In genomic region chr2:134405641-134406081, GRCh38 we compare ENCODE assay signal across 17 cellular contexts.
A peak's percentile ranks its signal among the peaks of the same experiment; 100 is the strongest.
DNase-seq lines count a peak whose midpoint lies in the region; ATAC-seq and TF ChIP-seq lines count a peak whose summit lies in the region.
"Had no signal": no experiment of that assay in that cellular context is flagged by ENCODE, and none has a peak within 500 bp of the region (broad histone marks: within the 10 kb centered on the region; RNA-seq: fewer than 3 reads in every experiment).

No MANE protein-coding gene starts in this region.

- POLR2A ChIA-PET in SK-N-SH (lab: Yijun Ruan, JAX), result no interaction called here

- no peaks in the 10 kb centered on the region for H3K9me2 ChIP-seq in SK-N-SH

- H3K4me2 ChIP-seq in SK-N-SH, result peak overlapping the region; percentile 50
- no peak overlapping the region for H3K4me2 ChIP-seq in smooth muscle cell

- no peaks in the 10 kb centered on the region for H3K79me2 ChIP-seq in SK-N-SH (ENCODE audit: insufficient read depth)
- H3K79me2 ChIP-seq in smooth muscle cell (ENCODE audit: low read depth), result no peaks in the 10 kb centered on the region
- H3K79me2 ChIP-seq: parathyroid adenoma had no signal

- DNase-seq in HCEC 1CT (peak; percentile 66), SK-N-SH (no peak), fibroblast of mammary gland (ENCODE audit: low read depth) (peak; percentile 90), smooth muscle cell (lab: John Stamatoyannopoulos, UW; ENCODE audit: unreplicated experiment) (no peak), mucosa of descending colon (no peak), CD1c-positive myeloid dendritic cell (ENCODE audit: extremely low spot score) (no peak)
- DNase-seq: activated naive CD8-positive, alpha-beta T cell treated with anti-CD3 and anti-CD28 coated beads, Interleukin-2, amount 10 ng/mL, durations not matched to agents 7 days and 5 days; activated T-cell treated with anti-CD3 and anti-CD28 coated beads, Interleukin-2, amount 50 U/mL, for 1 hour; CD8-positive, alpha-beta memory T cell; heart right ventricle; left cardiac atrium; NCI-H2029; stimulated activated CD4-positive, alpha-beta T cell treated with anti-CD3 and anti-CD28 coated beads, Interleukin-15, amount 100 ng/mL, for 24 hours; substantia nigra had no signal

- H3F3A ChIP-seq in SK-N-SH (replicated peaks; ENCODE audit: insufficient read depth) (peaks cover 11% of the 10 kb centered on the region), smooth muscle cell (ENCODE audit: low read depth) (peaks cover 7% of the 10 kb centered on the region)

- TF ChIP-seq EP300 in SK-N-SH (IDR thresholded peaks at IDR 0.05; ENCODE audit: borderline replicate concordance in 1 of 2, low read depth in 1 of 2, low read length in 1 of 2), result no peak; a peak in 1 of 4 replicates

- H3K4me1 ChIP-seq in SK-N-SH (ENCODE audit: control insufficient read depth in 1 of 2, insufficient read depth in 2 of 2, low read depth in 1 of 2, low read length in 1 of 2) (peaks cover 38 to 40% of the 10 kb centered on the region in 2 experiments), smooth muscle cell (ENCODE audit: low read depth) (peaks cover 4% of the 10 kb centered on the region), mucosa of descending colon (ENCODE audit: low read depth) (no peaks in the 10 kb centered on the region)
- H3K4me1 ChIP-seq: parathyroid adenoma had no signal

- H3K4me3 ChIP-seq in SK-N-SH (ENCODE audit: low read depth in 2 of 2, low read length in 1 of 2), result no peak overlapping the region
- H3K4me3 ChIP-seq in fibroblast of mammary gland (ENCODE audit: control insufficient read depth, low read depth, low read length), result no peak overlapping the region
- no peak overlapping the region for H3K4me3 ChIP-seq in smooth muscle cell
- no peak overlapping the region for H3K4me3 ChIP-seq in mucosa of descending colon
- H3K4me3 ChIP-seq: heart right ventricle had no signal

- CTCF ChIA-PET in SK-N-SH (lab: Yijun Ruan, JAX), result interaction anchor here (1.6 to 2.5 kb wide), 2 partner anchors 31 to 519 kb away, joined by 3 to 7 read pairs; no protein-coding TSS in a partner anchor

- H3K9ac ChIP-seq in SK-N-SH (no peak overlapping the region), smooth muscle cell (ENCODE audit: low read depth) (no peak overlapping the region)
- H3K9ac ChIP-seq: parathyroid adenoma had no signal

- intact Hi-C loops in mucosa of descending colon (cut with DNase I, micrococcal nuclease), result no loop called here

- TF ChIP-seq RAD21 in SK-N-SH (IDR thresholded peaks at IDR 0.05; ENCODE audit: low read length), result no peak

- no peak for ATAC-seq in mucosa of descending colon
- no peak for ATAC-seq in HG02642 (IDR thresholded peaks at IDR 0.05; ENCODE audit: poor library complexity, unreplicated experiment)
- ATAC-seq: heart right ventricle, left cardiac atrium, Right ventricle myocardium inferior had no signal

- H3K27me3 ChIP-seq in SK-N-SH (ENCODE audit: insufficient read depth), result no peaks in the 10 kb centered on the region
- no peaks in the 10 kb centered on the region for H3K27me3 ChIP-seq in smooth muscle cell (ENCODE audit: low read depth)
- H3K27me3 ChIP-seq: heart right ventricle had no signal

- H3K27ac ChIP-seq in SK-N-SH (ENCODE audit: low read depth in 2 of 2, low read length in 1 of 2) (peak overlapping the region in 1 of 2 experiments; percentile 40; a peak in 2 of 4 replicates), smooth muscle cell (ENCODE audit: low read depth) (peak overlapping the region; percentile 52)
- H3K27ac ChIP-seq: heart right ventricle, parathyroid adenoma had no signal

- WGBS in SK-N-SH (ENCODE audit: low lambda C conversion rate), result 72% methylated on average over 2 of the region's 2 CpGs
- 61% methylated on average over 2 of the region's 2 CpGs for WGBS in smooth muscle cell (ENCODE audit: low lambda C conversion rate)

- no peaks in the 10 kb centered on the region for H4K20me1 ChIP-seq in SK-N-SH (ENCODE audit: insufficient read depth)
- no peaks in the 10 kb centered on the region for H4K20me1 ChIP-seq in smooth muscle cell (ENCODE audit: low read depth)

- TF ChIP-seq CTCF in SK-N-SH (IDR thresholded peaks at IDR 0.05) (no peak), fibroblast of mammary gland (conservative IDR thresholded peaks at IDR 0.05; ENCODE audit: control insufficient read depth, insufficient read depth, low read depth, low read length) (no peak), smooth muscle cell (IDR thresholded peaks at IDR 0.05; ENCODE audit: borderline replicate concordance, insufficient read depth, poor library complexity, severe bottlenecking) (no peak), mucosa of descending colon (IDR thresholded peaks at IDR 0.05) (no peak)

- no peaks in the 10 kb centered on the region for H3K9me3 ChIP-seq in SK-N-SH
- H3K9me3 ChIP-seq in smooth muscle cell (replicated peaks; ENCODE audit: low read depth), result no peaks in the 10 kb centered on the region
- H3K9me3 ChIP-seq in mucosa of descending colon, result no peaks in the 10 kb centered on the region
- H3K9me3 ChIP-seq: heart right ventricle had no signal

- H2AFZ ChIP-seq in SK-N-SH (ENCODE audit: low read depth), result peak overlapping the region; percentile 44; the same call in 1 of the 2 replicates
- no peak overlapping the region for H2AFZ ChIP-seq in smooth muscle cell (ENCODE audit: low read depth)
- H2AFZ ChIP-seq: parathyroid adenoma had no signal

- H3K36me3 ChIP-seq in SK-N-SH (replicated peaks in 1 of 2; ENCODE audit: control insufficient read depth in 1 of 2, insufficient read depth in 2 of 2, low read length in 1 of 2) (peaks cover 0 to 10% of the 10 kb centered on the region in 2 experiments), smooth muscle cell (ENCODE audit: low read depth) (no peaks in the 10 kb centered on the region), mucosa of descending colon (ENCODE audit: low read depth) (no peaks in the 10 kb centered on the region)

TF ChIP-seq in SK-N-SH, 30 proteins besides CTCF, POLR2A, EP300 and RAD21:
- TF ChIP-seq JUND (IDR thresholded peaks at IDR 0.05), result peak; percentile 39
- TF ChIP-seq FOXJ3 (CRISPR knock-in tag; IDR thresholded peaks at IDR 0.05), result no peak
- TF ChIP-seq, protein P1, sequence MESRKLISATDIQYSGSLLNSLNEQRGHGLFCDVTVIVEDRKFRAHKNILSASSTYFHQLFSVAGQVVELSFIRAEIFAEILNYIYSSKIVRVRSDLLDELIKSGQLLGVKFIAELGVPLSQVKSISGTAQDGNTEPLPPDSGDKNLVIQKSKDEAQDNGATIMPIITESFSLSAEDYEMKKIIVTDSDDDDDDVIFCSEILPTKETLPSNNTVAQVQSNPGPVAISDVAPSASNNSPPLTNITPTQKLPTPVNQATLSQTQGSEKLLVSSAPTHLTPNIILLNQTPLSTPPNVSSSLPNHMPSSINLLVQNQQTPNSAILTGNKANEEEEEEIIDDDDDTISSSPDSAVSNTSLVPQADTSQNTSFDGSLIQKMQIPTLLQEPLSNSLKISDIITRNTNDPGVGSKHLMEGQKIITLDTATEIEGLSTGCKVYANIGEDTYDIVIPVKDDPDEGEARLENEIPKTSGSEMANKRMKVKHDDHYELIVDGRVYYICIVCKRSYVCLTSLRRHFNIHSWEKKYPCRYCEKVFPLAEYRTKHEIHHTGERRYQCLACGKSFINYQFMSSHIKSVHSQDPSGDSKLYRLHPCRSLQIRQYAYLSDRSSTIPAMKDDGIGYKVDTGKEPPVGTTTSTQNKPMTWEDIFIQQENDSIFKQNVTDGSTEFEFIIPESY (IDR thresholded peaks at IDR 0.05; ENCODE audit: borderline replicate concordance, low read depth), result no peak
- 0 out of 2 replicates have a peak, but pooled peaks have one; percentile 35 for TF ChIP-seq TCF12 (IDR thresholded peaks at IDR 0.05)
- TF ChIP-seq MAX (IDR thresholded peaks at IDR 0.05; ENCODE audit: low read depth), result no peak
- TF ChIP-seq PBX3 (IDR thresholded peaks at IDR 0.05), result peak; percentile 71
- peak; percentile 22; the same call in 1 of the 2 replicates for TF ChIP-seq FOSL2 (IDR thresholded peaks at IDR 0.05; ENCODE audit: borderline replicate concordance, low read depth)

Comparison
In these comparisons a context has a peak if more than half of its experiments do, and no peak if none do; other contexts are left out.
1. DNase-seq: peak in HCEC 1CT (single experiment) and fibroblast of mammary gland (single experiment); none in SK-N-SH (single experiment), smooth muscle cell (single experiment), mucosa of descending colon (0 of 3) and CD1c-positive myeloid dendritic cell (single experiment).